In the genomic region with DNA sequence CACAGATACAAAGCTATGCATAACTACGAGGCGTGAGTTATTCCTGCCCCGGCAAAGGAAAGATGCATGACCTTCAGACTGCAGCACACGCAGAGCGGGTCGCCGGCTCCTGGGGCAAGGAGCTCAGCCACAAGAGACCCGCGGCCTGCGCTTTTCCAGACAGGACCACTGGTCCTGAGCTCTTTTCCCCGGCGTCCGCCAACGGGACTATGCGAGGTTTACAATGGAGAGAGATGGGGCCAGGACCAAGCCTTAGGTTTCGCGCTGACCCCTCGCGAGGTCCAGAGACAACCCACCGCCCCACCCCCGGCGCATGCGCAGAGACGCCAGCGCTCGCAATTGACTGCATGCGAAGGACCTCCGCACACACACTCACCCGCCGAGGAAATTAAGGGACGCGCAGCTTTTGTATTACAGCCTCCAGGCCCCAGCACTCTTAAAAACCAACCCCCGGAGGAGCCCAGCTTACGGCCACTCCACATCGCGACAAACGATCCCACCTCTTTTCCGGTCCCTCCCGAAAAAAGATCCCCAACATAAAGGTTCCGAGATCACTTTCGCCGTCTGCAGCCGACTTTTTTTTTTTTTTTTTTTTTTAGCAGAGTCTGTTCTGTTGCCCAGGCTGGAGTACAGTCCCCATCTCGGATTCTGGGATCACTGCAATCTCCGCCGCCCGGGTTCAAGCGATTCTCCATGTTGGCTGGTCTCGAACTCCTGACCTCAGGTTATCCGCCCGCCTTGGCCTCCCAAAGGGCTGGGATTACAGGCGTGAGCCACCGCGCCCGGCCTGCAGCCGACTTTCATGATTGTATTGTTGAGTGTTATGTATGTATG, we compare ENCODE assay signal across 8 cellular contexts. TPM values are rescaled to one million over a fixed set of nuclear protein-coding genes. Genes with fewer than 3 reads are reported as not detected.
DNase-seq lines count a peak whose midpoint lies in the region; FAIRE-seq and TF ChIP-seq lines count a peak whose summit lies in the region.

A gene with protein sequence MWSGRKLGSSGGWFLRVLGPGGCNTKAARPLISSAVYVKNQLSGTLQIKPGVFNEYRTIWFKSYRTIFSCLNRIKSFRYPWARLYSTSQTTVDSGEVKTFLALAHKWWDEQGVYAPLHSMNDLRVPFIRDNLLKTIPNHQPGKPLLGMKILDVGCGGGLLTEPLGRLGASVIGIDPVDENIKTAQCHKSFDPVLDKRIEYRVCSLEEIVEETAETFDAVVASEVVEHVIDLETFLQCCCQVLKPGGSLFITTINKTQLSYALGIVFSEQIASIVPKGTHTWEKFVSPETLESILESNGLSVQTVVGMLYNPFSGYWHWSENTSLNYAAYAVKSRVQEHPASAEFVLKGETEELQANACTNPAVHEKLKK (minus strand): TSS at position 498 of the 834 bp plus-strand sequence. CDS start 16 bp downstream, at position 482.

- DNase-seq in H54 (ENCODE audit: insufficient read length, low spot score): peak; percentile 59
- peak; percentile 76 for DNase-seq in LoVo (ENCODE audit: low spot score)
- peak; percentile 92 for DNase-seq in SK-N-DZ (ENCODE audit: low spot score)
- DNase-seq in activated naive CD4-positive, alpha-beta T cell treated with anti-CD3 and anti-CD28 coated beads, Interleukin-2, amount 50 U/mL, for 16 hours: peak; percentile 65
- peak; percentile 23 for DNase-seq in glomerular endothelial cell (ENCODE audit: extremely low read depth, low read depth, low spot score)
- peak; percentile 68 for DNase-seq in occipital lobe (lab: John Stamatoyannopoulos, UW)

- peak; percentile 53; the same call in 1 of the 2 replicates for TF ChIP-seq POLR2A in H54 (IDR thresholded peaks at IDR 0.05; ENCODE audit: low read depth, low read length)

- FAIRE-seq in G401.6 (lab: Jason Lieb, UNC) (peak; percentile 90), H54 (lab: Jason Lieb, UNC) (no peak)

- peak within 1 kb of the TSS; percentile 56 for H3K27ac ChIP-seq in temporal lobe (ENCODE audit: low read depth, low read length)

RNA-seq across cellular contexts. Expression of the gene that starts here (rescaled TPM):
- 18.8 and 23.1 TPM in 2 replicates for polyA plus RNA-seq in SK-N-DZ (2014; cell fraction: cytosol; rRNA removed)
- polyA plus RNA-seq in SK-N-DZ (2014; cell fraction: nucleus; rRNA removed): 9.9 and 19.2 TPM in 2 replicates
- total RNA-seq in glomerular endothelial cell: 2.0 and 3.6 TPM in 2 replicates
- 12.2 TPM for total RNA-seq in occipital lobe
- 9.8 TPM for total RNA-seq in temporal lobe

Comparison
In these comparisons a context has a peak if more than half of its experiments do, and no peak if none do; other contexts are left out.
1. Peak in every context shown above with its lines: DNase-seq and H3K27ac ChIP-seq.
2. DNase-seq: peak in every context shown above with its lines; median percentile 92 in SK-N-DZ; 76 in LoVo; 68 in occipital lobe; 65 in activated naive CD4-positive, alpha-beta T cell treated with anti-CD3 and anti-CD28 coated beads, Interleukin-2, amount 50 U/mL, for 16 hours; 59 in H54; 23 in glomerular endothelial cell.